ENCODE assay signal across 18 cellular contexts in genomic region chr10:124542336-124542735, GRCh38.
DNase-seq lines count a peak whose midpoint lies in the region; ATAC-seq and TF ChIP-seq lines count a peak whose summit lies in the region.
"Had no signal": no experiment of that assay in that cellular context is flagged by ENCODE, and none has a peak within 500 bp of the region (broad histone marks: within the 10 kb centered on the region; RNA-seq: fewer than 3 reads in every experiment).

No MANE protein-coding gene starts in this region.

- no TSS peak for BruUV-seq in OCI-LY7 (replicated peaks; lab: Mats Ljungman, UMichigan)

- DNase-seq in Right ventricle myocardium inferior (ENCODE audit: missing footprints) = peak; percentile 50
- DNase-seq in left cardiac atrium = no peak
- no peak for DNase-seq in OCI-LY7 (ENCODE audit: low spot score)
- no peak for DNase-seq in naive B cell
- no peak for DNase-seq in putamen (ENCODE audit: low spot score)
- DNase-seq: 8988T; ACHN; Caco-2; CD8-positive, alpha-beta T cell; DND-41; GF-D8; GOT3; HCEC 1CT; HFFc6 had no signal

- H3K27ac Mint-ChIP-seq in naive B cell = peak overlapping the region in 5 of 6 donors; percentile 22 to 95 (median 69)
- H3K27ac Mint-ChIP-seq: CD8-positive, alpha-beta T cell; HFFc6 had no signal

- H3K9me2 ChIP-seq in OCI-LY7 (ENCODE audit: insufficient read depth, low read length) = no peaks in the 10 kb centered on the region

- no peak for TF ChIP-seq CTCF in OCI-LY7 (conservative IDR thresholded peaks at IDR 0.05; ENCODE audit: low read length)

- H2AFZ ChIP-seq in OCI-LY7 (ENCODE audit: low read length) = no peak overlapping the region; the same call in 1 of the 2 replicates

- H3K4me1 ChIP-seq in OCI-LY7 (ENCODE audit: insufficient read depth, low read length, poor library complexity, severe bottlenecking) = peaks cover 100% of the 10 kb centered on the region
- H3K4me1 ChIP-seq: Caco-2 had no signal

- CTCF ChIA-PET in OCI-LY7 (lab: Charles Lee; ENCODE audit: unreplicated experiment) = interaction anchor here (2.3 kb wide), 1 partner anchor 199 kb away, joined by 8 read pairs; no protein-coding TSS in a partner anchor

- no peak overlapping the region for H3K4me3 ChIP-seq in OCI-LY7 (ENCODE audit: low read depth, low read length, poor library complexity, severe bottlenecking)

- peaks cover 0 to 1% (median 0%) of the 10 kb centered on the region in 7 donors for H3K9me3 Mint-ChIP-seq in naive B cell
- H3K9me3 Mint-ChIP-seq: CD14-positive monocyte; CD8-positive, alpha-beta T cell; HFFc6 had no signal

- no peaks in the 10 kb centered on the region; the same call in 1 of the 2 replicates for H3K79me2 ChIP-seq in OCI-LY7 (ENCODE audit: insufficient read depth, low read depth, low read length)

- peaks cover 44 to 92% (median 89%) of the 10 kb centered on the region in 3 donors for H3K4me1 Mint-ChIP-seq in naive B cell

- H3K9me3 ChIP-seq in OCI-LY7 (ENCODE audit: low read length) = no peaks in the 10 kb centered on the region
- H3K9me3 ChIP-seq: Caco-2 had no signal

- H3K4me3 Mint-ChIP-seq in naive B cell = peak overlapping the region in 3 of 8 donors; percentile 25 to 47 (median 39)
- H3K4me3 Mint-ChIP-seq: CD14-positive monocyte; CD8-positive, alpha-beta T cell; HFFc6 had no signal

- H3K27ac ChIP-seq in OCI-LY7 (ENCODE audit: low read depth, low read length, poor library complexity, severe bottlenecking) = peak overlapping the region; percentile 98

- H3K4me2 ChIP-seq in OCI-LY7 (ENCODE audit: low read length) = peak overlapping the region; percentile 69

- no peaks in the 10 kb centered on the region for H4K20me1 ChIP-seq in OCI-LY7 (ENCODE audit: insufficient read depth, low read length)

- POLR2A ChIA-PET in OCI-LY7 (lab: Charles Lee) = no interaction called here

- no peaks in the 10 kb centered on the region for H3K27me3 Mint-ChIP-seq in naive B cell

- intact Hi-C loops in Right ventricle myocardium inferior (cut with DNase I) (loop anchor here (5.0 kb wide), 1 partner anchor 80 kb away; no protein-coding TSS in a partner anchor), left cardiac atrium (cut with DNase I) (loop anchor here in 1 of 2 donors (5.0 to 10.0 kb wide), 2 partner anchors 82 to 205 kb away; no protein-coding TSS in a partner anchor), OCI-LY7 (cut with micrococcal nuclease; ENCODE audit: unreplicated experiment) (no loop called here)

- H3K36me3 ChIP-seq in OCI-LY7 (ENCODE audit: insufficient read depth, low read length) = no peaks in the 10 kb centered on the region

- no peaks in the 10 kb centered on the region for H3K36me3 Mint-ChIP-seq in naive B cell
- H3K36me3 Mint-ChIP-seq: CD14-positive monocyte; CD8-positive, alpha-beta T cell had no signal

- no peak for ATAC-seq in Right ventricle myocardium inferior
- no peak for ATAC-seq in left cardiac atrium
- no peak for ATAC-seq in naive B cell (ENCODE audit: low read depth in 2 of 2)
- no peak for ATAC-seq in activated CD4-positive, CD25-positive, alpha-beta regulatory T cell treated with anti-CD3 and anti-CD28 coated beads, Interleukin-2, amount 50 U/mL, for 24 hours
- ATAC-seq in HG03175 (IDR thresholded peaks at IDR 0.05; ENCODE audit: unreplicated experiment) = no peak
- ATAC-seq: CD8-positive, alpha-beta T cell; HepG2 had no signal
